In genomic region chr22:44658371-44658953, GRCh38 we compare ENCODE assay signal across 10 cellular contexts. TPM values are rescaled to one million over a fixed set of nuclear protein-coding genes. Genes with fewer than 3 reads are reported as not detected.
DNase-seq lines count a peak whose midpoint lies in the region; ATAC-seq, FAIRE-seq and TF ChIP-seq lines count a peak whose summit lies in the region.
"Had no signal": no experiment of that assay in that cellular context is flagged by ENCODE, and none has a peak within 500 bp of the region (broad histone marks: within the 10 kb centered on the region; RNA-seq: fewer than 3 reads in every experiment).

No MANE protein-coding gene starts in this region.

- H3K9me3 ChIP-seq in SK-N-SH (no peaks in the 10 kb centered on the region), ovary (no peaks in the 10 kb centered on the region)

- no peak for FAIRE-seq in GM19239 (lab: Jason Lieb, UNC)
- FAIRE-seq: K562 had no signal

- TF ChIP-seq EP300 in SK-N-SH (IDR thresholded peaks at IDR 0.05; ENCODE audit: borderline replicate concordance in 1 of 2, low read depth in 1 of 2, low read length in 1 of 2), result no peak
- TF ChIP-seq EP300 in ovary (IDR thresholded peaks at IDR 0.05), result no peak

- H3K79me2 ChIP-seq in SK-N-SH (ENCODE audit: insufficient read depth), result no peaks in the 10 kb centered on the region

- no peaks in the 10 kb centered on the region for H3F3A ChIP-seq in SK-N-SH (replicated peaks; ENCODE audit: insufficient read depth)

- H3K9me2 ChIP-seq in SK-N-SH, result no peaks in the 10 kb centered on the region

- no peak for ATAC-seq in HG03159 (IDR thresholded peaks at IDR 0.05; ENCODE audit: unreplicated experiment)
- ATAC-seq: K562 had no signal

- H3K4me1 ChIP-seq in SK-N-SH (ENCODE audit: control insufficient read depth in 1 of 2, insufficient read depth in 2 of 2, low read depth in 1 of 2, low read length in 1 of 2), result peaks cover 0 to 16% of the 10 kb centered on the region in 2 experiments; a peak in 1 of 4 replicates
- peaks cover 8% of the 10 kb centered on the region for H3K4me1 ChIP-seq in ovary (ENCODE audit: insufficient read depth)

- 71% methylated on average over 7 of the region's 14 CpGs for WGBS in SK-N-SH (ENCODE audit: low lambda C conversion rate)
- WGBS in ovary, 3 donors, result 6 to 11% (median 8%) methylated on average over 14 of the region's 14 CpGs

- no peak for TF ChIP-seq RAD21 in SK-N-SH (IDR thresholded peaks at IDR 0.05; ENCODE audit: low read length)

- H3K36me3 ChIP-seq in SK-N-SH (replicated peaks in 1 of 2; ENCODE audit: control insufficient read depth in 1 of 2, insufficient read depth in 2 of 2, low read length in 1 of 2) (no peaks in the 10 kb centered on the region), ovary (no peaks in the 10 kb centered on the region)

- intact Hi-C loops in ovary (cut with DNase I), result no loop called here

- no peaks in the 10 kb centered on the region; the same call in 1 of the 2 replicates for H3K27me3 ChIP-seq in SK-N-SH (ENCODE audit: insufficient read depth)
- H3K27me3 ChIP-seq in ovary, result no peaks in the 10 kb centered on the region

- TF ChIP-seq CTCF in C4-2B (conservative IDR thresholded peaks at IDR 0.05) (no peak), SK-N-SH (IDR thresholded peaks at IDR 0.05) (no peak), fibroblast of villous mesenchyme (IDR thresholded peaks at IDR 0.05; ENCODE audit: insufficient read depth, low read depth, low read length) (no peak), ovary (IDR thresholded peaks at IDR 0.05) (no peak)

- H3K27ac ChIP-seq in C4-2B (peak overlapping the region; percentile 3; the same call in 1 of the 2 replicates), SK-N-SH (ENCODE audit: low read depth in 2 of 2, low read length in 1 of 2) (no peak overlapping the region; a peak in 1 of 4 replicates), ovary (no peak overlapping the region)

- no peaks in the 10 kb centered on the region for H4K20me1 ChIP-seq in SK-N-SH (ENCODE audit: insufficient read depth)

- POLR2A ChIA-PET in SK-N-SH (lab: Yijun Ruan, JAX), result no interaction called here

- no peak overlapping the region for H3K4me2 ChIP-seq in SK-N-SH

- peak; percentile 28 for DNase-seq in SK-N-SH
- DNase-seq in fibroblast of villous mesenchyme (ENCODE audit: low read depth), result peak; percentile 69
- DNase-seq in ovary, result peak in 3 of 5 donors; percentile 66 to 79 (median 67)
- no peak for DNase-seq in HUDEP-2 (lab: John Stamatoyannopoulos, UW; ENCODE audit: unreplicated experiment in 76 of 76)
- DNase-seq in GM19239 (ENCODE audit: insufficient read length, low spot score), result no peak
- DNase-seq in NAMALWA (ENCODE audit: low spot score), result no peak
- DNase-seq: GF-D8 had no signal

- no peak overlapping the region for H2AFZ ChIP-seq in SK-N-SH (ENCODE audit: low read depth)

- TF ChIP-seq POLR2A in ovary (IDR thresholded peaks at IDR 0.05), result no peak

- H3K9ac ChIP-seq in SK-N-SH, result no peak overlapping the region

- no peak overlapping the region for H3K4me3 ChIP-seq in SK-N-SH (ENCODE audit: low read depth in 2 of 2, low read length in 1 of 2)
- H3K4me3 ChIP-seq in fibroblast of villous mesenchyme (ENCODE audit: low read depth, low read length), result no peak overlapping the region
- H3K4me3 ChIP-seq in ovary, result no peak overlapping the region
- H3K4me3 ChIP-seq: K562 had no signal

- CTCF ChIA-PET in SK-N-SH (lab: Yijun Ruan, JAX), result interaction anchor here (1.3 to 2.3 kb wide), 3 partner anchors 12 to 77 kb away, joined by 3 to 8 read pairs (median 4); no protein-coding TSS in a partner anchor

TF ChIP-seq in SK-N-SH, 30 proteins besides CTCF, POLR2A, EP300 and RAD21:
- no peak for TF ChIP-seq FOXJ3 (CRISPR knock-in tag; IDR thresholded peaks at IDR 0.05)
TF ChIP-seq in SK-N-SH: peak in this region for 0.

RNA-seq across cellular contexts. Expression of gene PRR5, which starts 43.5 kb away (rescaled TPM):
- polyA plus RNA-seq in SK-N-SH (2012; rRNA removed), result 1.3 TPM in 2 replicates
- 0.86 and 1.4 TPM in 2 replicates for polyA plus RNA-seq in SK-N-SH (2012; cell fraction: cytosol; rRNA removed)
- 2.5 and 2.6 TPM in 2 replicates for polyA plus RNA-seq in SK-N-SH (2012; cell fraction: nucleus; rRNA removed)
- 12.9 and 16.4 TPM in 2 replicates for total RNA-seq in fibroblast of villous mesenchyme
- total RNA-seq in ovary, result 10 to 100 TPM in 6 of 7 donors, 1 to 10 TPM in 1; 6.7 to 21.1 (median 16.8) TPM
- 10 to 100 TPM in 1 of 2 donors, 1 to 10 TPM in 1; 4.0 to 17.3 TPM for polyA plus RNA-seq in ovary

Comparison
In these comparisons a context has a peak if more than half of its experiments do, and no peak if none do; other contexts are left out.
1. DNase-seq: peak in SK-N-SH (single experiment), fibroblast of villous mesenchyme (single experiment) and ovary (3 of 5); none in HUDEP-2 (0 of 76), GM19239 (single experiment) and NAMALWA (single experiment).